8 cellular contexts compared by ENCODE assay signal in the genomic region with DNA sequence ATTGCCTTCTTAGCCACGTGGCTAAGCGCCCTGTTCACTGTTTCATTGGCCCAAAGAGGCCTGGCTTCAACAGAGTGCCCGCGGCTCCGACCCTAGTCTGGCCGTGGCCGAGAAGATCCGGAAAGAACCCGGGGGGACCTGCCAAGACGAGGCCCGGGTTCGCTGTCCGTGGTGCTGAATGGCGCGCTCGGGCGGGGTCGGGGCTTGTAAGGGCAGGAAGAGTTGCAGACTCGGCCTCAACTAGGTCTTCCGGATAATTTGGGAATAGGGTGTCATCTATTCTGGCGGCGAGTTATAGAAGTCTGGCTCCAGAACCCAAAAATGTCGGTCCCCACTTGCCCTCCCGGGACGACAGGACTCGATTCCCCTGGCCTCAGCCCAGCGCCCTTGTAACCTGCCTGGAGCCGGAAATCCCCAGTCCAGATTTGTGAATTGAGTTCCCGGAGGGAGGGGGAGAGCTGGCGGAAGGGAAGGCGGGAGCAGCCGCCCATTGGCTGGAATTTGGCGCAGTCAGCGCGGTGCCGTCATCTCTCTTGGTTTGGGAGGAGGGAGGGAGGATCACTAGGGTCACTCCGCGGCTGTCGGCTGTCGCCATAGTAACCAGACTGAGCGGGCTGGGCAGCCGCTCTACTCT. TPM values are rescaled to one million over a fixed set of nuclear protein-coding genes. Genes with fewer than 3 reads are reported as not detected.
A peak's percentile ranks its signal among the peaks of the same experiment; 100 is the strongest.
DNase-seq lines count a peak whose midpoint lies in the region; ATAC-seq lines count a peak whose summit lies in the region.

No MANE protein-coding gene starts in this region.

- H3K79me1 ChIP-seq in mesenchymal stem cell (replicated peaks; ENCODE audit: low read length, poor library complexity, severe bottlenecking) = no peaks in the 10 kb centered on the region

- no peaks in the 10 kb centered on the region for H3K9me3 ChIP-seq in endocrine pancreas (ENCODE audit: control insufficient read depth, low read length)
- H3K9me3 ChIP-seq in mesenchymal stem cell (ENCODE audit: control insufficient read depth, low read length) = peaks cover 2% of the 10 kb centered on the region

- H3K4me3 ChIP-seq in endocrine pancreas (ENCODE audit: control insufficient read depth, insufficient read depth, low read length) (peak overlapping the region; percentile 80), mesenchymal stem cell (ENCODE audit: insufficient read depth in 1 of 2, low read depth in 1 of 2, low read length in 2 of 2) (no peak overlapping the region)

- H3K4me3 Mint-ChIP-seq in stimulated activated naive CD8-positive, alpha-beta T cell treated with anti-CD3 and anti-CD28 coated beads, Interleukin-15, amount 100 ng/mL, for 72 hours = no peak overlapping the region

- no peak overlapping the region for H2BK12ac ChIP-seq in mesenchymal stem cell (ENCODE audit: low read length in 2 of 2)

- H3K4ac ChIP-seq in mesenchymal stem cell (ENCODE audit: low read depth in 1 of 2, low read length in 2 of 2) = no peak overlapping the region

- peaks cover 37% of the 10 kb centered on the region for H3K4me1 Mint-ChIP-seq in stimulated activated naive CD8-positive, alpha-beta T cell treated with anti-CD3 and anti-CD28 coated beads, Interleukin-15, amount 100 ng/mL, for 72 hours

- H3K4me2 ChIP-seq in mesenchymal stem cell (ENCODE audit: low read length, poor library complexity, severe bottlenecking) = peak overlapping the region; percentile 12

- no peak overlapping the region for H3K14ac ChIP-seq in mesenchymal stem cell (ENCODE audit: low read length in 2 of 2)

- no peak for ATAC-seq in stimulated activated naive CD8-positive, alpha-beta T cell treated with anti-CD3 and anti-CD28 coated beads, Interleukin-15, amount 100 ng/mL, for 72 hours
- ATAC-seq in HG03025 (IDR thresholded peaks at IDR 0.05; ENCODE audit: low FRiP score, unreplicated experiment) = no peak
- ATAC-seq in GM18502 (IDR thresholded peaks at IDR 0.05; ENCODE audit: poor library complexity, unreplicated experiment) = no peak

- no peak overlapping the region for H3K18ac ChIP-seq in mesenchymal stem cell (ENCODE audit: low read depth in 1 of 2, low read length in 2 of 2)

- H3K9ac ChIP-seq in endocrine pancreas (ENCODE audit: control insufficient read depth, insufficient read depth, low read length) (peak overlapping the region; percentile 97), mesenchymal stem cell (ENCODE audit: low read length) (no peak overlapping the region)

- no peak overlapping the region for H2AK5ac ChIP-seq in mesenchymal stem cell (ENCODE audit: low read length, severe bottlenecking)

- no peak overlapping the region for H3K27ac ChIP-seq in mesenchymal stem cell (ENCODE audit: low read length, poor library complexity, severe bottlenecking)

- 1% methylated on average over 38 of the region's 42 CpGs for WGBS in mesenchymal stem cell

- H2BK15ac ChIP-seq in mesenchymal stem cell (ENCODE audit: low read depth, poor library complexity, severe bottlenecking) = no peak overlapping the region

- H3K9me3 Mint-ChIP-seq in stimulated activated naive CD8-positive, alpha-beta T cell treated with anti-CD3 and anti-CD28 coated beads, Interleukin-15, amount 100 ng/mL, for 72 hours = no peaks in the 10 kb centered on the region

- H3K27me3 Mint-ChIP-seq in stimulated activated naive CD8-positive, alpha-beta T cell treated with anti-CD3 and anti-CD28 coated beads, Interleukin-15, amount 100 ng/mL, for 72 hours = peaks cover 92% of the 10 kb centered on the region

- H2BK5ac ChIP-seq in mesenchymal stem cell (ENCODE audit: low read depth, low read length, poor library complexity, severe bottlenecking) = no peak overlapping the region

- peak; percentile 99 for DNase-seq in ELF-1 (ENCODE audit: low read depth, low spot score)
- peak; percentile 90 for DNase-seq in NCI-H2029 treated with DMSO at 0.1 percent for 48 hours (lab: John Stamatoyannopoulos, UW)
- peak; percentile 34 to 50 for DNase-seq in activated CD4-positive, alpha-beta T cell treated with anti-CD3 and anti-CD28 coated beads for 4 hours
- DNase-seq in mesenchymal stem cell = peak; percentile 42
- peak; percentile 52 to 65 for DNase-seq in stimulated activated naive CD8-positive, alpha-beta T cell treated with anti-CD3 and anti-CD28 coated beads, Interleukin-15, amount 100 ng/mL, for 72 hours

- no peaks in the 10 kb centered on the region for H3K36me3 ChIP-seq in endocrine pancreas (ENCODE audit: control insufficient read depth, insufficient read depth, low read length)
- no peaks in the 10 kb centered on the region for H3K36me3 ChIP-seq in mesenchymal stem cell (ENCODE audit: control insufficient read depth in 1 of 2, insufficient read depth in 2 of 2, low read depth in 1 of 2, low read length in 2 of 2)

- no peak overlapping the region for H4K91ac ChIP-seq in mesenchymal stem cell (ENCODE audit: low read length)

- no peak overlapping the region for H2BK120ac ChIP-seq in mesenchymal stem cell (ENCODE audit: low read depth, low read length)

- H2AFZ ChIP-seq in mesenchymal stem cell (ENCODE audit: low read depth, low read length) = no peak overlapping the region

- H4K8ac ChIP-seq in mesenchymal stem cell (ENCODE audit: low read length) = no peak overlapping the region

- H3K4me1 ChIP-seq in endocrine pancreas (ENCODE audit: control insufficient read depth, insufficient read depth, low read length) = no peaks in the 10 kb centered on the region
- H3K4me1 ChIP-seq in mesenchymal stem cell (ENCODE audit: control insufficient read depth, insufficient read depth, low read depth, low read length) = peaks cover 13% of the 10 kb centered on the region

- H3K27ac Mint-ChIP-seq in stimulated activated naive CD8-positive, alpha-beta T cell treated with anti-CD3 and anti-CD28 coated beads, Interleukin-15, amount 100 ng/mL, for 72 hours = no peak overlapping the region

- no peaks in the 10 kb centered on the region for H3K27me3 ChIP-seq in endocrine pancreas (ENCODE audit: control insufficient read depth, insufficient read depth, low read length)
- peaks cover 65 to 69% of the 10 kb centered on the region in 2 experiments for H3K27me3 ChIP-seq in mesenchymal stem cell (ENCODE audit: control insufficient read depth in 1 of 2, insufficient read depth in 1 of 2, low read length in 2 of 2)

- no peak overlapping the region for H3K23ac ChIP-seq in mesenchymal stem cell (ENCODE audit: low read length in 2 of 2)

RNA-seq across cellular contexts. Expression of gene CDK5R2, which starts 3.5 kb away (rescaled TPM):
- 0.03 TPM for polyA plus RNA-seq in mesenchymal stem cell (2013, experiment 1 of 2)
- not detected for polyA plus RNA-seq in mesenchymal stem cell (2013, experiment 2 of 2)

RNA-seq across cellular contexts. Expression of gene FEV, which starts 22.0 kb away (rescaled TPM):
- not detected for polyA plus RNA-seq in mesenchymal stem cell (2013, experiment 1 of 2)
- not detected for polyA plus RNA-seq in mesenchymal stem cell (2013, experiment 2 of 2)

RNA-seq across cellular contexts. Expression of gene CRYBA2, which starts 30.2 kb away (rescaled TPM):
- not detected for polyA plus RNA-seq in mesenchymal stem cell (2013, experiment 1 of 2)
- polyA plus RNA-seq in mesenchymal stem cell (2013, experiment 2 of 2) = not detected

Comparison
In these comparisons a context has a peak if more than half of its experiments do, and no peak if none do; other contexts are left out.
1. DNase-seq: peak in every context shown above with its lines; median percentile 99 in ELF-1; 90 in NCI-H2029 treated with DMSO at 0.1 percent for 48 hours; 58 in stimulated activated naive CD8-positive, alpha-beta T cell treated with anti-CD3 and anti-CD28 coated beads, Interleukin-15, amount 100 ng/mL, for 72 hours; 42 in activated CD4-positive, alpha-beta T cell treated with anti-CD3 and anti-CD28 coated beads for 4 hours; 42 in mesenchymal stem cell.